ENCODE assay signal across 14 cellular contexts in the genomic region with DNA sequence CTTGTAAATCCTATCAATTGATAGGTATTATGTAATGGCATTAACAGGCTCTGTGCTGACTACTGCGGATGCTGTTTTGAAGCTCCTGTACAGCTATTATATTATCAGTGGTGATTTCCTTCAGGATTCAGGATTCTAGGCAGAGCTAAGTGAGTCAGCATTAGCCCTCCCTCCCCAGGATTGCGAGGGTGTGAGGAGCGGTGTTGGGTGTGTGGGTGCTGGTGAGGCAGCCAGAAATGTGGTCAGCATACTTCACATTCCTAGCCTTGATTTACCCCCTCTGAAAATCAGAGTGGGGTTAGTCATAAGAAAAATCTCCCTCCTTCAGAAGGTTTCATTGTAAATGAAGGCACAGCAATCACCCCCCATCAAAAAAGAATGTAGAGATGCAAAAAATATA.
A peak's percentile ranks its signal among the peaks of the same experiment; 100 is the strongest.
DNase-seq lines count a peak whose midpoint lies in the region; TF ChIP-seq lines count a peak whose summit lies in the region.
"Had no signal": no experiment of that assay in that cellular context is flagged by ENCODE, and none has a peak within 500 bp of the region (broad histone marks: within the 10 kb centered on the region; RNA-seq: fewer than 3 reads in every experiment).

No MANE protein-coding gene starts in this region.

- no peak for TF ChIP-seq CTCF in brain microvascular endothelial cell (IDR thresholded peaks at IDR 0.05; ENCODE audit: low read depth, low read length, missing control alignments)
- no peak for TF ChIP-seq CTCF in GM10266 (IDR thresholded peaks at IDR 0.05; ENCODE audit: control insufficient read depth, insufficient read depth, low read depth, missing control alignments)

- no peak overlapping the region for H3K4me3 ChIP-seq in brain microvascular endothelial cell (ENCODE audit: low read depth, low read length)
- H3K4me3 ChIP-seq: A549, thyroid gland had no signal

- in situ Hi-C loops in ACHN (cut with HindIII; ENCODE audit: low pct_ligation_motif_present, low pct_unique_long_range_greater_than_20kb, low sequenced_read_pairs) (no loop called here), brain microvascular endothelial cell (cut with HindIII; ENCODE audit: low pct_ligation_motif_present, low sequenced_read_pairs) (no loop called here), KBM-7 (cut with MboI; ENCODE audit: low pct_unique_long_range_greater_than_20kb, low sequenced_read_pairs) (no loop called here)

- H3K36me3 ChIP-seq in brain microvascular endothelial cell (replicated peaks) = no peaks in the 10 kb centered on the region
- H3K36me3 ChIP-seq: thyroid gland had no signal

- DNase-seq in ACHN = peak; percentile 92
- peak; percentile 94 for DNase-seq in HS-27A (ENCODE audit: low read depth)
- DNase-seq in brain microvascular endothelial cell = peak; percentile 92
- DNase-seq in iris pigment epithelial cell (ENCODE audit: low read depth) = peak; percentile 95
- DNase-seq in NCI-H2107 treated with DMSO at 0.1 percent for 48 hours (lab: John Stamatoyannopoulos, UW; ENCODE audit: unreplicated experiment) = no peak
- no peak for DNase-seq in GM10266 (ENCODE audit: extremely low spot score)
- DNase-seq in KBM-7 = no peak
- DNase-seq in NCI-H1694 treated with DMSO at 0.1 percent for 48 hours (lab: John Stamatoyannopoulos, UW) = no peak
- DNase-seq: activated CD8-positive, alpha-beta memory T cell treated with anti-CD3 and anti-CD28 coated beads, Interleukin-2, amount 10 ng/mL, durations not matched to agents 7 days and 5 days; NCI-H510A; stimulated activated CD4-positive, alpha-beta T cell treated with anti-CD3 and anti-CD28 coated beads, Interleukin-4, amount 100 ng/mL, for 4 hours; SW 1271; thyroid gland had no signal

- peak overlapping the region; percentile 51 for H3K27ac ChIP-seq in brain microvascular endothelial cell
- H3K27ac ChIP-seq: A549, thyroid gland had no signal

- no peaks in the 10 kb centered on the region for H3K27me3 ChIP-seq in brain microvascular endothelial cell (replicated peaks)
- H3K27me3 ChIP-seq: thyroid gland had no signal

Comparison
In these comparisons a context has a peak if more than half of its experiments do, and no peak if none do; other contexts are left out.
1. DNase-seq: peak in ACHN (single experiment), HS-27A (single experiment), brain microvascular endothelial cell (single experiment) and iris pigment epithelial cell (single experiment); none in NCI-H2107 treated with DMSO at 0.1 percent for 48 hours (single experiment), GM10266 (single experiment), KBM-7 (single experiment) and NCI-H1694 treated with DMSO at 0.1 percent for 48 hours (single experiment).